Comparison of ENCODE assay signal across 2 cellular contexts in the genomic region with DNA sequence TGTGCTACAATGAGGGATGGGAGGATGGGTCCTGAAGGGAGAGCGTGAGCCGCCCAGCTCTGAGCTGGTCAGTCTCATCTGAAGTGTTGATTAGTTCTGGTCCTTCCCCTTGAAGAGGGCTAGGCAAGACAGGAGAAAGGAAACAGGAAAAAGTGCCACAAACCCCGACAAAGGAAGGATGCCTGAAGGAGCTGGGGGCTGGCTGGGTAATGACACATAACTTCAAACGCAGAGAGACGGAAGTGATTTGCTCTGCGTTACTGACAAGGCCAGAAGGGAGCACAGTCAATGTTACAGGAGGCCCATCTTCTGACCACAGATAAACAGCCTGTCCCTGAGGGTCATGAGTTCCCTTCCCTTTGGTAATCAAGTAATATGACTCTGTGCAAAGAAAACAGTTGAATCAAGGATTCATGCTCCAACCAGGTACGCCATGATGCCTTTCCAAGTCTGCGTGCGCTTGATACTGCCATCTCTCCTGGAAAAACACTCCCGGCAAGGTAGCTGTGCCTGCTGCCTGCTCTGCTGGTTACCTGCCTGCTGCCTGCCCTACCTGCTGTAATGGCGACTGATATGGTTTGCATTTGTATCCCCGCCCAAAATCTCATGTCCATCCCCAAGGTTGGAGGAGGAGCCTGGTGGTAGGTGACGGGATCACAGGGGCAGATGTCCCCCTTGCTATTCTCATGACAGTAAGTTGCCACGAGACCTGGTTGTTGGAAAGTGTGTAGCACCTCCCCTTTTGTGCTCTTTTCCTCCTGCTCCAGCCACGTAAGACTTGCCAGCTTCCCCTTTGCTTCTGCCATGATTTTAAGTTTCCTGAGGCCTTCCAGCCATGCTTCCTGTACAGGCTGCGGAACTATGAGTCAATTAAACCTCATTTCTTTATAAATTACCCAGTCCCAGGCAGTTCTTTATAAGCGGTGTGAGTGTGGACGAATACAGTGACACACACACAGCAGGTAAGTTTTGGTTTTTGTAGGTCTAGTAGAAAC.
TF ChIP-seq lines count a peak whose summit lies in the region.

No MANE protein-coding gene starts in this region.

TF ChIP-seq in WTC11, 78 proteins besides CTCF, POLR2A, EP300 and RAD21:
- no peak for TF ChIP-seq KAT7 (CRISPR knock-in tag; IDR thresholded peaks at IDR 0.05; ENCODE audit: borderline replicate concordance)
- no peak for TF ChIP-seq ZBTB21 (CRISPR knock-in tag; IDR thresholded peaks at IDR 0.05; ENCODE audit: borderline replicate concordance)
- TF ChIP-seq, protein P1, sequence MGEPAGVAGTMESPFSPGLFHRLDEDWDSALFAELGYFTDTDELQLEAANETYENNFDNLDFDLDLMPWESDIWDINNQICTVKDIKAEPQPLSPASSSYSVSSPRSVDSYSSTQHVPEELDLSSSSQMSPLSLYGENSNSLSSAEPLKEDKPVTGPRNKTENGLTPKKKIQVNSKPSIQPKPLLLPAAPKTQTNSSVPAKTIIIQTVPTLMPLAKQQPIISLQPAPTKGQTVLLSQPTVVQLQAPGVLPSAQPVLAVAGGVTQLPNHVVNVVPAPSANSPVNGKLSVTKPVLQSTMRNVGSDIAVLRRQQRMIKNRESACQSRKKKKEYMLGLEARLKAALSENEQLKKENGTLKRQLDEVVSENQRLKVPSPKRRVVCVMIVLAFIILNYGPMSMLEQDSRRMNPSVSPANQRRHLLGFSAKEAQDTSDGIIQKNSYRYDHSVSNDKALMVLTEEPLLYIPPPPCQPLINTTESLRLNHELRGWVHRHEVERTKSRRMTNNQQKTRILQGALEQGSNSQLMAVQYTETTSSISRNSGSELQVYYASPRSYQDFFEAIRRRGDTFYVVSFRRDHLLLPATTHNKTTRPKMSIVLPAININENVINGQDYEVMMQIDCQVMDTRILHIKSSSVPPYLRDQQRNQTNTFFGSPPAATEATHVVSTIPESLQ (CRISPR knock-in tag; IDR thresholded peaks at IDR 0.05) = no peak
- TF ChIP-seq NFYB (CRISPR knock-in tag; conservative IDR thresholded peaks at IDR 0.05; ENCODE audit: low read depth) = no peak
- no peak for TF ChIP-seq MYBL2 (CRISPR knock-in tag; IDR thresholded peaks at IDR 0.05)
- TF ChIP-seq, protein P2, sequence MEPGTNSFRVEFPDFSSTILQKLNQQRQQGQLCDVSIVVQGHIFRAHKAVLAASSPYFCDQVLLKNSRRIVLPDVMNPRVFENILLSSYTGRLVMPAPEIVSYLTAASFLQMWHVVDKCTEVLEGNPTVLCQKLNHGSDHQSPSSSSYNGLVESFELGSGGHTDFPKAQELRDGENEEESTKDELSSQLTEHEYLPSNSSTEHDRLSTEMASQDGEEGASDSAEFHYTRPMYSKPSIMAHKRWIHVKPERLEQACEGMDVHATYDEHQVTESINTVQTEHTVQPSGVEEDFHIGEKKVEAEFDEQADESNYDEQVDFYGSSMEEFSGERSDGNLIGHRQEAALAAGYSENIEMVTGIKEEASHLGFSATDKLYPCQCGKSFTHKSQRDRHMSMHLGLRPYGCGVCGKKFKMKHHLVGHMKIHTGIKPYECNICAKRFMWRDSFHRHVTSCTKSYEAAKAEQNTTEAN (CRISPR knock-in tag; IDR thresholded peaks at IDR 0.05) = no peak
- no peak for TF ChIP-seq SP1 (CRISPR knock-in tag; conservative IDR thresholded peaks at IDR 0.05)
- TF ChIP-seq, protein P3, sequence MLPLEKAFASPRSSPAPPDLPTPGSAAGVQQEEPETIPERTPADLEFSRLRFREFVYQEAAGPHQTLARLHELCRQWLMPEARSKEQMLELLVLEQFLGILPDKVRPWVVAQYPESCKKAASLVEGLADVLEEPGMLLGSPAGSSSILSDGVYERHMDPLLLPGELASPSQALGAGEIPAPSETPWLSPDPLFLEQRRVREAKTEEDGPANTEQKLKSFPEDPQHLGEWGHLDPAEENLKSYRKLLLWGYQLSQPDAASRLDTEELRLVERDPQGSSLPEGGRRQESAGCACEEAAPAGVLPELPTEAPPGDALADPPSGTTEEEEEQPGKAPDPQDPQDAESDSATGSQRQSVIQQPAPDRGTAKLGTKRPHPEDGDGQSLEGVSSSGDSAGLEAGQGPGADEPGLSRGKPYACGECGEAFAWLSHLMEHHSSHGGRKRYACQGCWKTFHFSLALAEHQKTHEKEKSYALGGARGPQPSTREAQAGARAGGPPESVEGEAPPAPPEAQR (CRISPR knock-in tag; IDR thresholded peaks at IDR 0.05) = no peak
- no peak for TF ChIP-seq CREB1 (CRISPR knock-in tag; IDR thresholded peaks at IDR 0.05)
- no peak for TF ChIP-seq GRHL2 (CRISPR knock-in tag; IDR thresholded peaks at IDR 0.05; ENCODE audit: insufficient replicate concordance, severe bottlenecking)
- TF ChIP-seq, protein P4, sequence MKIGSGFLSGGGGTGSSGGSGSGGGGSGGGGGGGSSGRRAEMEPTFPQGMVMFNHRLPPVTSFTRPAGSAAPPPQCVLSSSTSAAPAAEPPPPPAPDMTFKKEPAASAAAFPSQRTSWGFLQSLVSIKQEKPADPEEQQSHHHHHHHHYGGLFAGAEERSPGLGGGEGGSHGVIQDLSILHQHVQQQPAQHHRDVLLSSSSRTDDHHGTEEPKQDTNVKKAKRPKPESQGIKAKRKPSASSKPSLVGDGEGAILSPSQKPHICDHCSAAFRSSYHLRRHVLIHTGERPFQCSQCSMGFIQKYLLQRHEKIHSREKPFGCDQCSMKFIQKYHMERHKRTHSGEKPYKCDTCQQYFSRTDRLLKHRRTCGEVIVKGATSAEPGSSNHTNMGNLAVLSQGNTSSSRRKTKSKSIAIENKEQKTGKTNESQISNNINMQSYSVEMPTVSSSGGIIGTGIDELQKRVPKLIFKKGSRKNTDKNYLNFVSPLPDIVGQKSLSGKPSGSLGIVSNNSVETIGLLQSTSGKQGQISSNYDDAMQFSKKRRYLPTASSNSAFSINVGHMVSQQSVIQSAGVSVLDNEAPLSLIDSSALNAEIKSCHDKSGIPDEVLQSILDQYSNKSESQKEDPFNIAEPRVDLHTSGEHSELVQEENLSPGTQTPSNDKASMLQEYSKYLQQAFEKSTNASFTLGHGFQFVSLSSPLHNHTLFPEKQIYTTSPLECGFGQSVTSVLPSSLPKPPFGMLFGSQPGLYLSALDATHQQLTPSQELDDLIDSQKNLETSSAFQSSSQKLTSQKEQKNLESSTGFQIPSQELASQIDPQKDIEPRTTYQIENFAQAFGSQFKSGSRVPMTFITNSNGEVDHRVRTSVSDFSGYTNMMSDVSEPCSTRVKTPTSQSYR (CRISPR knock-in tag; IDR thresholded peaks at IDR 0.05) = no peak
- TF ChIP-seq, protein P5, sequence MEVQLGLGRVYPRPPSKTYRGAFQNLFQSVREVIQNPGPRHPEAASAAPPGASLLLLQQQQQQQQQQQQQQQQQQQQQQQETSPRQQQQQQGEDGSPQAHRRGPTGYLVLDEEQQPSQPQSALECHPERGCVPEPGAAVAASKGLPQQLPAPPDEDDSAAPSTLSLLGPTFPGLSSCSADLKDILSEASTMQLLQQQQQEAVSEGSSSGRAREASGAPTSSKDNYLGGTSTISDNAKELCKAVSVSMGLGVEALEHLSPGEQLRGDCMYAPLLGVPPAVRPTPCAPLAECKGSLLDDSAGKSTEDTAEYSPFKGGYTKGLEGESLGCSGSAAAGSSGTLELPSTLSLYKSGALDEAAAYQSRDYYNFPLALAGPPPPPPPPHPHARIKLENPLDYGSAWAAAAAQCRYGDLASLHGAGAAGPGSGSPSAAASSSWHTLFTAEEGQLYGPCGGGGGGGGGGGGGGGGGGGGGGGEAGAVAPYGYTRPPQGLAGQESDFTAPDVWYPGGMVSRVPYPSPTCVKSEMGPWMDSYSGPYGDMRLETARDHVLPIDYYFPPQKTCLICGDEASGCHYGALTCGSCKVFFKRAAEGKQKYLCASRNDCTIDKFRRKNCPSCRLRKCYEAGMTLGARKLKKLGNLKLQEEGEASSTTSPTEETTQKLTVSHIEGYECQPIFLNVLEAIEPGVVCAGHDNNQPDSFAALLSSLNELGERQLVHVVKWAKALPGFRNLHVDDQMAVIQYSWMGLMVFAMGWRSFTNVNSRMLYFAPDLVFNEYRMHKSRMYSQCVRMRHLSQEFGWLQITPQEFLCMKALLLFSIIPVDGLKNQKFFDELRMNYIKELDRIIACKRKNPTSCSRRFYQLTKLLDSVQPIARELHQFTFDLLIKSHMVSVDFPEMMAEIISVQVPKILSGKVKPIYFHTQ (CRISPR knock-in tag; IDR thresholded peaks at IDR 0.05) = no peak
- no peak for TF ChIP-seq ATF1 (CRISPR knock-in tag; IDR thresholded peaks at IDR 0.05)
- TF ChIP-seq RELA (CRISPR knock-in tag; IDR thresholded peaks at IDR 0.05; ENCODE audit: borderline replicate concordance) = no peak

TF ChIP-seq in liver, 16 proteins besides CTCF, POLR2A, EP300 and RAD21:
- no peak for TF ChIP-seq FOXA1 (IDR thresholded peaks at IDR 0.05)
- no peak for TF ChIP-seq TAF1 (conservative IDR thresholded peaks at IDR 0.05)
- TF ChIP-seq HNF4G (IDR thresholded peaks at IDR 0.05) = no peak
- no peak for TF ChIP-seq RXRA (IDR thresholded peaks at IDR 0.05)
- no peak for TF ChIP-seq FOXA2 (IDR thresholded peaks at IDR 0.05)
